1 cellular context compared by ENCODE assay signal in the genomic region with DNA sequence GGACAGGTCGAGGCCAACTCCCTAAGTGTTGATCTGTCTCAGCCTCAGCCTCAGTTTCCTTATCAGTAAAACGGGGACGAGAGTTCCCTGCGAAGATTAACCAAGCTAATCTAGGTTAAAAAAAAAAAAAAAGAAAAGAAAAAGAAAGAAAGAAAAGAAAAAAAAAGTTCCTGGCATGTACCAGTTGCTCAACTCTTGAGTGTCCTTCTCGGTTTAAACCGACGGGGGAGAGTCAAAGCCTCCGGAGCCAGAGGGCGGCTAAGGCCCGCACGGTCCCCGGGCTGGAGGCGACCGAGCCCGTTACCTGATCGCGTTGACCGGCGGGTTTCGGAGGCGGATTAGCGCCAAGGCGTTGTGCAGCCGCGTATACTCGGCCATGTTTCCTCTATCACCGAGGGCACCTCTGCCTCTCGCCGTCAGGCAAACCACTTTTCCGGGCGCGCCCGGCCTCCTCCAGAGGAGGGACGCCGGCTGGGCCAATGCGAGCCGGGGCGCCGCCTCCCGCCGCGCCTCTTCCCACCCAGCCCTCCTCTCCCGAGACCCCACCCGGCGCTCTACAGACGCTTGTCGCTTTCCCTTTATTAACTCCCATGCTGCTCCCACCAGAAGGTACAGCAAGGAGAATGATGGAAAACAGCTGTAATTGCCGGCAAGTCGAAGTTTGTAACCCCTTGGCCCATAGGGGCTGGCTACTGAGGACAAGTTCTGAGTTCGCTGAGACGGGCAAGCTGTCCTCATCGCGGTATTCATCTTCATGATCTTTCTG.
A peak's percentile ranks its signal among the peaks of the same experiment; 100 is the strongest.
TF ChIP-seq lines count a peak whose summit lies in the region.

EHHADH (minus strand) TSS at position 405 of the 766 bp plus-strand sequence; CDS start at position 378, 27 bp downstream.

TF ChIP-seq in HEK293, 187 proteins besides CTCF, POLR2A, EP300 and RAD21 (continued from another document):
- TF ChIP-seq, protein P1, sequence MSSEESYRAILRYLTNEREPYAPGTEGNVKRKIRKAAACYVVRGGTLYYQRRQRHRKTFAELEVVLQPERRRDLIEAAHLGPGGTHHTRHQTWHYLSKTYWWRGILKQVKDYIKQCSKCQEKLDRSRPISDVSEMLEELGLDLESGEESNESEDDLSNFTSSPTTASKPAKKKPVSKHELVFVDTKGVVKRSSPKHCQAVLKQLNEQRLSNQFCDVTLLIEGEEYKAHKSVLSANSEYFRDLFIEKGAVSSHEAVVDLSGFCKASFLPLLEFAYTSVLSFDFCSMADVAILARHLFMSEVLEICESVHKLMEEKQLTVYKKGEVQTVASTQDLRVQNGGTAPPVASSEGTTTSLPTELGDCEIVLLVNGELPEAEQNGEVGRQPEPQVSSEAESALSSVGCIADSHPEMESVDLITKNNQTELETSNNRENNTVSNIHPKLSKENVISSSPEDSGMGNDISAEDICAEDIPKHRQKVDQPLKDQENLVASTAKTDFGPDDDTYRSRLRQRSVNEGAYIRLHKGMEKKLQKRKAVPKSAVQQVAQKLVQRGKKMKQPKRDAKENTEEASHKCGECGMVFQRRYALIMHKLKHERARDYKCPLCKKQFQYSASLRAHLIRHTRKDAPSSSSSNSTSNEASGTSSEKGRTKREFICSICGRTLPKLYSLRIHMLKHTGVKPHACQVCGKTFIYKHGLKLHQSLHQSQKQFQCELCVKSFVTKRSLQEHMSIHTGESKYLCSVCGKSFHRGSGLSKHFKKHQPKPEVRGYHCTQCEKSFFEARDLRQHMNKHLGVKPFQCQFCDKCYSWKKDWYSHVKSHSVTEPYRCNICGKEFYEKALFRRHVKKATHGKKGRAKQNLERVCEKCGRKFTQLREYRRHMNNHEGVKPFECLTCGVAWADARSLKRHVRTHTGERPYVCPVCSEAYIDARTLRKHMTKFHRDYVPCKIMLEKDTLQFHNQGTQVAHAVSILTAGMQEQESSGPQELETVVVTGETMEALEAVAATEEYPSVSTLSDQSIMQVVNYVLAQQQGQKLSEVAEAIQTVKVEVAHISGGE (tag by site-specific recombination; conservative IDR thresholded peaks at IDR 0.05; ENCODE audit: low read depth) = peak; percentile 23; the same call in 1 of the 2 replicates
- no peak for TF ChIP-seq ZNF704 (tag by site-specific recombination; IDR thresholded peaks at IDR 0.05)
- no peak for TF ChIP-seq ZNF155 (tag by site-specific recombination; IDR thresholded peaks at IDR 0.05)
- no peak for TF ChIP-seq ZNF776 (tag by site-specific recombination; IDR thresholded peaks at IDR 0.05; ENCODE audit: borderline replicate concordance)
